In the genomic region with DNA sequence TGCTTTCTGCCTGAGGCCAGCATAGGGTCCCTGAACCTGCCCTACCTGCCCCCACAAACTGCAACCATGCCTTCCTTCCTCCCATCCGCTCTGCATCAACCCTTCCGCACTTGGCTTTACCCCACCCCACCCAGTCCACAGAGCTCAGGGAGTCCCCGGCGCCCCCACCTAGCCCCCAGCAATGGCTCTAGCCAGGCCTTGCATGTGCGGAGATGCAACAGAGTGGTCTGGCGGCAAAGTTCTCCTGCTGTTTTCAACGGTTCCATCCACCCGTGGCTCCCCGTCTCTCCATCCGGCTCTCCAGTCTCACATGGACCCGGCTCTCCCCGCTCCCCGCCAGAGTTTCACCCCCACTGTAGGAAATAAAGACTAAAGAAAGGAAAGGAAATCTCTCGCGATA, we compare ENCODE assay signal across 8 cellular contexts. TPM values are rescaled to one million over a fixed set of nuclear protein-coding genes. Genes with fewer than 3 reads are reported as not detected.
A peak's percentile ranks its signal among the peaks of the same experiment; 100 is the strongest.
DNase-seq lines count a peak whose midpoint lies in the region; ATAC-seq and TF ChIP-seq lines count a peak whose summit lies in the region.
"Had no signal": no experiment of that assay in that cellular context is flagged by ENCODE, and none has a peak within 500 bp of the region (broad histone marks: within the 10 kb centered on the region; RNA-seq: fewer than 3 reads in every experiment).

No MANE protein-coding gene starts in this region.

- POLR2A ChIA-PET in CD8-positive, alpha-beta memory T cell (lab: Charles Lee) = no interaction called here

- TF ChIP-seq CTCF in GM23338 (conservative IDR thresholded peaks at IDR 0.05; ENCODE audit: low read depth in 2 of 2) (no peak), chondrocyte (IDR thresholded peaks at IDR 0.05) (no peak), neural crest cell (conservative IDR thresholded peaks at IDR 0.05) (no peak)

- peaks cover 12% of the 10 kb centered on the region for H3K4me1 ChIP-seq in CD8-positive, alpha-beta memory T cell (ENCODE audit: insufficient read depth, low read length)
- peaks cover 30% of the 10 kb centered on the region for H3K4me1 ChIP-seq in GM23338 (ENCODE audit: insufficient read depth)
- H3K4me1 ChIP-seq: prostate gland had no signal

- H3K27me3 ChIP-seq in CD8-positive, alpha-beta memory T cell (ENCODE audit: insufficient read depth, low read length, poor library complexity, severe bottlenecking) = peaks cover 4% of the 10 kb centered on the region
- peaks cover 32% of the 10 kb centered on the region for H3K27me3 ChIP-seq in GM23338 (ENCODE audit: insufficient read depth)

- H3K27me3 Mint-ChIP-seq in CD8-positive, alpha-beta memory T cell = peaks cover 20 to 47% of the 10 kb centered on the region in 2 donors
- H3K27me3 Mint-ChIP-seq in GM23338 (ENCODE audit: insufficient read depth, low read depth, poor library complexity) (peaks cover 21% of the 10 kb centered on the region), chondrocyte (ENCODE audit: low read depth) (peaks cover 36% of the 10 kb centered on the region), neural crest cell (ENCODE audit: low read depth) (peaks cover 66% of the 10 kb centered on the region)

- 0 out of 2 replicates have a peak, but pooled peaks cover 3% of the 10 kb centered on the region for H3K9me2 ChIP-seq in GM23338 (ENCODE audit: insufficient read depth)

- peak overlapping the region; percentile 19 for H3K4me3 ChIP-seq in CD8-positive, alpha-beta memory T cell (ENCODE audit: low read length)
- H3K4me3 ChIP-seq in GM23338 = peak overlapping the region; percentile 79

- H3K4me1 Mint-ChIP-seq in CD8-positive, alpha-beta memory T cell = peaks cover 4 to 15% (median 7%) of the 10 kb centered on the region in 3 donors
- H3K4me1 Mint-ChIP-seq in GM23338 (peaks cover 41% of the 10 kb centered on the region), chondrocyte (ENCODE audit: low read depth) (peaks cover 17% of the 10 kb centered on the region), neural crest cell (peaks cover 22% of the 10 kb centered on the region)

- H3K9me3 ChIP-seq in CD8-positive, alpha-beta memory T cell (ENCODE audit: low read length) = no peaks in the 10 kb centered on the region
- H3K9me3 ChIP-seq: prostate gland had no signal

- no peaks in the 10 kb centered on the region for H4K20me1 ChIP-seq in GM23338 (replicated peaks; ENCODE audit: insufficient read depth)

- H3K36me3 Mint-ChIP-seq in CD8-positive, alpha-beta memory T cell = no peaks in the 10 kb centered on the region
- no peaks in the 10 kb centered on the region for H3K36me3 Mint-ChIP-seq in GM23338 (ENCODE audit: low read depth)
- H3K36me3 Mint-ChIP-seq in chondrocyte (ENCODE audit: low read depth) = no peaks in the 10 kb centered on the region
- H3K36me3 Mint-ChIP-seq in neural crest cell (ENCODE audit: low read depth) = no peaks in the 10 kb centered on the region

- ATAC-seq in GM23338 (peak; percentile 2), GM21529 (IDR thresholded peaks at IDR 0.05; ENCODE audit: unreplicated experiment) (no peak)

- peak overlapping the region; percentile 92 for H3K4me2 ChIP-seq in GM23338

- H2AFZ ChIP-seq in GM23338 = peak overlapping the region; percentile 87

- peak overlapping the region; percentile 42 to 78 (median 61) for H3K4me3 Mint-ChIP-seq in CD8-positive, alpha-beta memory T cell
- H3K4me3 Mint-ChIP-seq in GM23338 = peak overlapping the region; percentile 91
- H3K4me3 Mint-ChIP-seq in chondrocyte (ENCODE audit: unreplicated experiment) = peak overlapping the region; percentile 79
- peak overlapping the region; percentile 71 for H3K4me3 Mint-ChIP-seq in neural crest cell

- H3K27ac Mint-ChIP-seq in CD8-positive, alpha-beta memory T cell = no peak overlapping the region
- H3K27ac Mint-ChIP-seq in GM23338 (no peak overlapping the region), chondrocyte (ENCODE audit: unreplicated experiment) (no peak overlapping the region), neural crest cell (ENCODE audit: unreplicated experiment) (no peak overlapping the region)

- DNase-seq in CD8-positive, alpha-beta memory T cell = no peak
- DNase-seq in GM23338 (ENCODE audit: low spot score) (no peak), chondrocyte (ENCODE audit: low spot score) (no peak), neural crest cell (ENCODE audit: low read depth, low spot score) (no peak), NCI-H2107 treated with DMSO at 0.1 percent for 48 hours (lab: John Stamatoyannopoulos, UW; ENCODE audit: unreplicated experiment) (no peak), islet precursor cell (no peak)

- CTCF ChIA-PET in CD8-positive, alpha-beta memory T cell (lab: Charles Lee) = no interaction called here

- no peaks in the 10 kb centered on the region for H3F3A ChIP-seq in GM23338 (replicated peaks; ENCODE audit: low read depth)

- H3K36me3 ChIP-seq in CD8-positive, alpha-beta memory T cell (ENCODE audit: insufficient read depth, low read length) = no peaks in the 10 kb centered on the region
- H3K36me3 ChIP-seq in GM23338 (ENCODE audit: insufficient read depth) = no peaks in the 10 kb centered on the region
- H3K36me3 ChIP-seq: prostate gland had no signal

- H3K79me2 ChIP-seq in GM23338 (replicated peaks; ENCODE audit: insufficient read depth) = peaks cover 16% of the 10 kb centered on the region; the same call in 1 of the 2 replicates

- no peak overlapping the region for H3K27ac ChIP-seq in CD8-positive, alpha-beta memory T cell (ENCODE audit: low read depth, low read length)
- no peak overlapping the region for H3K27ac ChIP-seq in GM23338 (ENCODE audit: low read depth)
- H3K27ac ChIP-seq: prostate gland had no signal

- peaks cover 0 to 1% (median 0%) of the 10 kb centered on the region in 5 donors for H3K9me3 Mint-ChIP-seq in CD8-positive, alpha-beta memory T cell
- no peaks in the 10 kb centered on the region for H3K9me3 Mint-ChIP-seq in GM23338
- no peaks in the 10 kb centered on the region for H3K9me3 Mint-ChIP-seq in chondrocyte (ENCODE audit: low read depth)
- no peaks in the 10 kb centered on the region for H3K9me3 Mint-ChIP-seq in neural crest cell

TF ChIP-seq in GM23338, 12 proteins besides CTCF, POLR2A, EP300 and RAD21 (continues in another document):
- TF ChIP-seq NANOG (IDR thresholded peaks at IDR 0.05; ENCODE audit: borderline replicate concordance) (no peak), EZH2phosphoT487 (IDR thresholded peaks at IDR 0.05; ENCODE audit: unreplicated experiment) (no peak), STAT1 (IDR thresholded peaks at IDR 0.05; ENCODE audit: unreplicated experiment) (no peak), POLR2AphosphoS5 (IDR thresholded peaks at IDR 0.05; ENCODE audit: low read depth) (no peak), ZNF331 (CRISPR knock-in tag; IDR thresholded peaks at IDR 0.05; ENCODE audit: low read depth) (no peak), CREB1 (CRISPR knock-in tag; IDR thresholded peaks at IDR 0.05; ENCODE audit: low read depth) (no peak), EZH2 (IDR thresholded peaks at IDR 0.05; ENCODE audit: low read depth, unreplicated experiment) (no peak)
- TF ChIP-seq, protein P1, sequence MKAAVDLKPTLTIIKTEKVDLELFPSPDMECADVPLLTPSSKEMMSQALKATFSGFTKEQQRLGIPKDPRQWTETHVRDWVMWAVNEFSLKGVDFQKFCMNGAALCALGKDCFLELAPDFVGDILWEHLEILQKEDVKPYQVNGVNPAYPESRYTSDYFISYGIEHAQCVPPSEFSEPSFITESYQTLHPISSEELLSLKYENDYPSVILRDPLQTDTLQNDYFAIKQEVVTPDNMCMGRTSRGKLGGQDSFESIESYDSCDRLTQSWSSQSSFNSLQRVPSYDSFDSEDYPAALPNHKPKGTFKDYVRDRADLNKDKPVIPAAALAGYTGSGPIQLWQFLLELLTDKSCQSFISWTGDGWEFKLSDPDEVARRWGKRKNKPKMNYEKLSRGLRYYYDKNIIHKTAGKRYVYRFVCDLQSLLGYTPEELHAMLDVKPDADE (IDR thresholded peaks at IDR 0.05) = no peak

RNA-seq across cellular contexts. Expression of a gene that starts 0.8 kb away (rescaled TPM):
- not detected for total RNA-seq in CD8-positive, alpha-beta memory T cell
- polyA plus RNA-seq in CD8-positive, alpha-beta memory T cell = 0.29 TPM
- total RNA-seq in GM23338 (2014; rRNA removed; shearing (Covaris generic)) = 2.5 and 2.6 TPM in 2 replicates
- polyA plus RNA-seq in GM23338 (2016; fragmentation: Nextera tagmentation; extraction: Ambion mirVana) = 0.29 and 0.83 TPM in 2 replicates
- total RNA-seq in chondrocyte = 0.05 TPM in 1 of 3 replicates, not detected in the others
- 0.14 TPM in 1 of 2 replicates, not detected in the other for total RNA-seq in neural crest cell
